ENCODE assay signal across 9 cellular contexts in genomic region chr14:21382095-21382494, GRCh38. TPM values are rescaled to one million over a fixed set of nuclear protein-coding genes. Genes with fewer than 3 reads are reported as not detected.
DNase-seq lines count a peak whose midpoint lies in the region; ATAC-seq, FAIRE-seq and TF ChIP-seq lines count a peak whose summit lies in the region.
"Had no signal": no experiment of that assay in that cellular context is flagged by ENCODE, and none has a peak within 500 bp of the region (broad histone marks: within the 10 kb centered on the region; RNA-seq: fewer than 3 reads in every experiment).

No MANE protein-coding gene starts in this region.

- H3K27me3 ChIP-seq in MG63 (no peaks in the 10 kb centered on the region), GM12878 (replicated peaks in 1 of 2; ENCODE audit: control insufficient read depth in 2 of 2, insufficient read depth in 2 of 2, low read length in 1 of 2) (no peaks in the 10 kb centered on the region)

- intact Hi-C loops in GM12878 (cut with micrococcal nuclease; ENCODE audit: unreplicated experiment): loop anchor here (10.0 kb wide), 1 partner anchor 117 kb away; the partner anchor contains the start of gene HNRNPC

- peak overlapping the region; percentile 97 for H3K4me3 Mint-ChIP-seq in natural killer cell treated with Interleukin-12 subunit alpha and Interleukin-12 subunit beta and Interleukin-15 and Interleukin-18, amount 100 ng/mL, for 72 hours

- DNase-seq in GM12864 (ENCODE audit: low read depth) (no peak), MG63 (no peak), GM12878 (ENCODE audit: low read depth, low spot score) (no peak), NCI-H146 treated with DMSO at 0.1 percent for 48 hours (lab: John Stamatoyannopoulos, UW; ENCODE audit: unreplicated experiment) (no peak)
- DNase-seq in natural killer cell treated with Interleukin-12 subunit alpha and Interleukin-12 subunit beta and Interleukin-15 and Interleukin-18, amount 100 ng/mL, for 72 hours (ENCODE audit: low spot score): no peak
- DNase-seq in activated CD4-positive, CD25-positive, alpha-beta regulatory T cell (lab: John Stamatoyannopoulos, UW): no peak
- DNase-seq in stimulated activated CD4-positive, alpha-beta T cell treated with anti-CD3 and anti-CD28 coated beads, Interleukin-4, amount 100 ng/mL, for 1 hour: no peak
- DNase-seq: NCI-H1105 treated with DMSO at 0.1 percent for 48 hours, SHP77 treated with DMSO at 0.1 percent for 48 hours had no signal

- TF ChIP-seq RAD21 in GM12878 (IDR thresholded peaks at IDR 0.05; ENCODE audit: insufficient read depth, low read depth, low read length): no peak

- H4K20me1 ChIP-seq in GM12878 (ENCODE audit: control insufficient read depth, insufficient read depth): no peaks in the 10 kb centered on the region

- peak overlapping the region; percentile 94 to 99 for H3K27ac Mint-ChIP-seq in natural killer cell treated with Interleukin-12 subunit alpha and Interleukin-12 subunit beta and Interleukin-15 and Interleukin-18, amount 100 ng/mL, for 72 hours

- no peak for TF ChIP-seq CTCF in GM12864 (IDR thresholded peaks at IDR 0.05; ENCODE audit: low read depth, low read length, missing control alignments)
- TF ChIP-seq CTCF in GM12878 (IDR thresholded peaks at IDR 0.05 in 2 of 3, conservative IDR thresholded peaks at IDR 0.05 in 1 of 3; ENCODE audit: control insufficient read depth in 2 of 3, extremely low read depth in 1 of 3, insufficient read depth in 1 of 3, low read depth in 3 of 3, low read length in 3 of 3): no peak

- in situ Hi-C loops in GM12878 (cut with MboI): no loop called here

- RAD21 ChIA-PET in GM12878 (lab: Charles Lee; ENCODE audit: unreplicated experiment): interaction anchor here (1.1 to 1.4 kb wide), 6 partner anchors 11 to 117 kb away, joined by 3 to 13 read pairs (median 4); partner anchors contain the start of gene CHD8

- peak overlapping the region; percentile 99 for H3K9ac ChIP-seq in GM12878 (ENCODE audit: control insufficient read depth, insufficient read depth, low read length)

- no peak for TF ChIP-seq EP300 in GM12878 (IDR thresholded peaks at IDR 0.05; ENCODE audit: borderline replicate concordance in 1 of 2, control insufficient read depth in 1 of 2, low read depth in 2 of 2, low read length in 2 of 2)

- no TSS peak for BruUV-seq in GM12878 (replicated peaks; lab: Mats Ljungman, UMichigan)

- peaks cover 9% of the 10 kb centered on the region for H3K4me1 ChIP-seq in GM12878 (ENCODE audit: control insufficient read depth, insufficient read depth, low read length)

- no peak for ATAC-seq in GM12878
- no peak for ATAC-seq in natural killer cell treated with Interleukin-12 subunit alpha and Interleukin-12 subunit beta and Interleukin-15 and Interleukin-18, amount 100 ng/mL, for 72 hours

- H3K4me1 Mint-ChIP-seq in natural killer cell treated with Interleukin-12 subunit alpha and Interleukin-12 subunit beta and Interleukin-15 and Interleukin-18, amount 100 ng/mL, for 72 hours (ENCODE audit: low read depth in 2 of 2): peaks cover 20 to 26% of the 10 kb centered on the region in 2 donors

- POLR2A ChIA-PET in GM12878 (lab: Charles Lee): interaction anchor here (0.5 to 1.3 kb wide), 6 partner anchors 40 to 607 kb away, joined by 3 to 5 read pairs (median 4); no protein-coding TSS in a partner anchor

- H3K4me2 ChIP-seq in GM12878 (ENCODE audit: control insufficient read depth, insufficient read depth): peak overlapping the region; percentile 81

- SMC1A ChIA-PET in GM12878 (lab: Charles Lee; ENCODE audit: uncharacterized antibody, unreplicated experiment): interaction anchor here (0.7 to 1.8 kb wide), 8 partner anchors 17 to 279 kb away, joined by 3 to 15 read pairs (median 4); partner anchors contain the start of gene CHD8

- H3K36me3 ChIP-seq in MG63 (peaks cover 12% of the 10 kb centered on the region), GM12878 (ENCODE audit: control insufficient read depth in 2 of 2, insufficient read depth in 2 of 2, low read length in 1 of 2) (peaks cover 2 to 8% of the 10 kb centered on the region in 2 experiments; a peak in 2 of 4 replicates)

- no peak overlapping the region for H2AFZ ChIP-seq in GM12878 (ENCODE audit: control insufficient read depth, low read depth, low read length)

- H3K36me3 Mint-ChIP-seq in natural killer cell treated with Interleukin-12 subunit alpha and Interleukin-12 subunit beta and Interleukin-15 and Interleukin-18, amount 100 ng/mL, for 72 hours: peaks cover 9% of the 10 kb centered on the region

- no peak for FAIRE-seq in GM12878 (lab: Jason Lieb, UNC)

- CTCF ChIA-PET in GM12878 (lab: Yijun Ruan, JAX): interaction anchor here (0.8 to 2.2 kb wide), 9 partner anchors 12 to 167 kb away, joined by 3 to 7 read pairs (median 3); no protein-coding TSS in a partner anchor

- peaks cover 65% of the 10 kb centered on the region for H3K79me2 ChIP-seq in GM12878 (ENCODE audit: control insufficient read depth, insufficient read depth, low read length)

- no peak for TF ChIP-seq POLR2A in GM12878 (IDR thresholded peaks at IDR 0.05; ENCODE audit: low read depth, low read length)

- H3K4me3 ChIP-seq in GM12864 (ENCODE audit: low read depth, low read length) (peak overlapping the region; percentile 77; the same call in 1 of the 2 replicates), MG63 (peak overlapping the region; percentile 68), GM12878 (peak overlapping the region; percentile 95)

- no peaks in the 10 kb centered on the region for H3K9me3 Mint-ChIP-seq in natural killer cell treated with Interleukin-12 subunit alpha and Interleukin-12 subunit beta and Interleukin-15 and Interleukin-18, amount 100 ng/mL, for 72 hours

- H3K9me3 ChIP-seq in MG63: no peaks in the 10 kb centered on the region
- H3K9me3 ChIP-seq in GM12878 (replicated peaks; ENCODE audit: control insufficient read depth, insufficient read depth, low read length): no peaks in the 10 kb centered on the region; the same call in 2 of the 3 replicates

- H3K27me3 Mint-ChIP-seq in natural killer cell treated with Interleukin-12 subunit alpha and Interleukin-12 subunit beta and Interleukin-15 and Interleukin-18, amount 100 ng/mL, for 72 hours: no peaks in the 10 kb centered on the region

- peak overlapping the region; percentile 94; the same call in 1 of the 2 replicates for H3K27ac ChIP-seq in GM12878 (ENCODE audit: control insufficient read depth, insufficient read depth)

TF ChIP-seq in GM12878, 131 proteins besides CTCF, POLR2A, EP300 and RAD21:
- TF ChIP-seq ZBED1 (IDR thresholded peaks at IDR 0.05; ENCODE audit: borderline replicate concordance) (no peak), SPI1 (IDR thresholded peaks at IDR 0.05; ENCODE audit: borderline replicate concordance, insufficient read depth, low read depth, low read length) (peak; percentile 33; the same call in 1 of the 2 replicates), CHD1 (IDR thresholded peaks at IDR 0.05; ENCODE audit: low read depth, low read length) (no peak), MXI1 (IDR thresholded peaks at IDR 0.05; ENCODE audit: low read depth, low read length) (no peak), ATF7 (IDR thresholded peaks at IDR 0.05; ENCODE audit: low read depth) (peak; percentile 32; the same call in 1 of the 2 replicates)
- TF ChIP-seq, protein P1, sequence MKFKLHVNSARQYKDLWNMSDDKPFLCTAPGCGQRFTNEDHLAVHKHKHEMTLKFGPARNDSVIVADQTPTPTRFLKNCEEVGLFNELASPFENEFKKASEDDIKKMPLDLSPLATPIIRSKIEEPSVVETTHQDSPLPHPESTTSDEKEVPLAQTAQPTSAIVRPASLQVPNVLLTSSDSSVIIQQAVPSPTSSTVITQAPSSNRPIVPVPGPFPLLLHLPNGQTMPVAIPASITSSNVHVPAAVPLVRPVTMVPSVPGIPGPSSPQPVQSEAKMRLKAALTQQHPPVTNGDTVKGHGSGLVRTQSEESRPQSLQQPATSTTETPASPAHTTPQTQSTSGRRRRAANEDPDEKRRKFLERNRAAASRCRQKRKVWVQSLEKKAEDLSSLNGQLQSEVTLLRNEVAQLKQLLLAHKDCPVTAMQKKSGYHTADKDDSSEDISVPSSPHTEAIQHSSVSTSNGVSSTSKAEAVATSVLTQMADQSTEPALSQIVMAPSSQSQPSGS (IDR thresholded peaks at IDR 0.05; ENCODE audit: low read length): no peak

RNA-seq across cellular contexts. Expression of gene SUPT16H, which starts 1.7 kb away (rescaled TPM):
- total RNA-seq in MG63 (2014; rRNA removed; shearing (Covaris generic); ENCODE audit: low replicate concordance): 27.0 and 32.0 TPM in 2 replicates
- total RNA-seq in GM12878 (2013; cell fraction: nucleolus; rRNA removed): 122 and 130 TPM in 2 replicates
- total RNA-seq in GM12878 (2014; rRNA removed) (117 and 128 TPM in 2 replicates), GM12878 (2014; rRNA removed; fragmentation: Illumina TruSeq; extraction: Trizol) (160 and 164 TPM in 2 replicates), GM12878 (2021) (119 and 120 TPM in 2 replicates)
- 53.0 TPM for polyA plus RNA-seq in GM12878 (2011; ENCODE audit: low read depth)
- polyA plus RNA-seq in GM12878 (2011; rRNA removed) (123 and 137 TPM in 2 replicates), GM12878 (2014; fragmentation: Illumina TruSeq; extraction: Trizol) (201 and 233 TPM in 2 replicates), GM12878 (2014; fragmentation: Nextera tagmentation; extraction: Ambion mirVana) (100 to 1,000 TPM in 1 of 2 experiments, 10 to 100 TPM in 1; 90.7 to 106 TPM), GM12878 (2014; rRNA removed) (104 and 111 TPM in 2 replicates), GM12878 (2016; fragmentation: Nextera tagmentation; extraction: Ambion mirVana) (100 to 1,000 TPM; 166 TPM)
- polyA plus RNA-seq in GM12878 (2011; cell fraction: cytosol; rRNA removed): 82.1 and 87.5 TPM in 2 replicates
- 82.3 and 112 TPM in 2 replicates for polyA plus RNA-seq in GM12878 (2011; cell fraction: nucleus; rRNA removed)
- 67.2 and 72.6 TPM in 2 replicates for polyA plus RNA-seq in GM12878 (2012)
- polyA minus RNA-seq in GM12878 (2011; rRNA and poly(A)+ RNA removed): 110 and 118 TPM in 2 replicates
- 42.6 and 47.5 TPM in 2 replicates for polyA minus RNA-seq in GM12878 (2011; cell fraction: cytosol; rRNA and poly(A)+ RNA removed)
- 40.0 and 66.4 TPM in 2 replicates for polyA minus RNA-seq in GM12878 (2011; cell fraction: nucleus; rRNA and poly(A)+ RNA removed)
- 100 to 1,000 TPM; 105 to 132 TPM for total RNA-seq in natural killer cell treated with Interleukin-12 subunit alpha and Interleukin-12 subunit beta and Interleukin-15 and Interleukin-18, amount 100 ng/mL, for 72 hours
